Comparison of ENCODE assay signal across 14 cellular contexts in genomic region chr12:11717533-11717961, GRCh38.
DNase-seq lines count a peak whose midpoint lies in the region; ATAC-seq and TF ChIP-seq lines count a peak whose summit lies in the region.
"Had no signal": no experiment of that assay in that cellular context is flagged by ENCODE, and none has a peak within 500 bp of the region (broad histone marks: within the 10 kb centered on the region; RNA-seq: fewer than 3 reads in every experiment).

No MANE protein-coding gene starts in this region.

- H4K5ac ChIP-seq in mesendoderm (ENCODE audit: low read length) = no peak overlapping the region

- H3K4me3 ChIP-seq in A673 (ENCODE audit: low read depth, low read length, poor library complexity, severe bottlenecking) (no peak overlapping the region), epithelial cell of proximal tubule (ENCODE audit: low read depth, low read length) (no peak overlapping the region), mesendoderm (ENCODE audit: low read length) (no peak overlapping the region)
- H3K4me3 ChIP-seq: coronary artery had no signal

- H3K36me3 ChIP-seq in A673 (ENCODE audit: insufficient read depth, low read length, poor library complexity, severe bottlenecking) (no peaks in the 10 kb centered on the region), mesendoderm (ENCODE audit: control insufficient read depth, insufficient read depth, low read length) (no peaks in the 10 kb centered on the region)

- H3K79me2 ChIP-seq in mesendoderm (ENCODE audit: control insufficient read depth, insufficient read depth, low read length) = no peaks in the 10 kb centered on the region

- no peak for ATAC-seq in GM21576 (IDR thresholded peaks at IDR 0.05; ENCODE audit: unreplicated experiment)

- H3K27ac ChIP-seq in A673 (ENCODE audit: low read depth, low read length, poor library complexity, severe bottlenecking) (peak overlapping the region; percentile 80), mesendoderm (ENCODE audit: low read depth, low read length) (no peak overlapping the region)
- H3K27ac ChIP-seq: coronary artery had no signal

- H3K79me1 ChIP-seq in mesendoderm (ENCODE audit: low read length) = no peaks in the 10 kb centered on the region

- no peak overlapping the region for H2BK120ac ChIP-seq in mesendoderm (ENCODE audit: low read depth, low read length)

- no peak for DNase-seq in A673 (ENCODE audit: low spot score)
- peak; percentile 21 for DNase-seq in HuH-7 (ENCODE audit: low spot score)
- DNase-seq in epithelial cell of proximal tubule (ENCODE audit: low read depth) = peak; percentile 91
- no peak for DNase-seq in mesendoderm
- DNase-seq in activated gamma-delta T cell treated with Interleukin-2 at 50 U/mL for 16 hours = no peak
- DNase-seq in stimulated activated CD4-positive, alpha-beta T cell treated with anti-CD3 and anti-CD28 coated beads, Interleukin-12 subunit alpha, Interleukin-12 subunit beta, amount 100 ng/mL, for 4 hours = no peak
- no peak for DNase-seq in NCI-H1930 (lab: John Stamatoyannopoulos, UW)
- DNase-seq: activated CD4-positive, alpha-beta memory T cell treated with anti-CD3 and anti-CD28 coated beads for 36 hours; activated naive CD4-positive, alpha-beta T cell treated with anti-CD3 and anti-CD28 coated beads for 36 hours; DMS79 treated with DMSO at 0.1 percent for 48 hours; hippocampal formation; Karpas-422 had no signal

- whole genome bisulfite sequencing in mesendoderm (ENCODE audit: extremely low coverage, insufficient coverage, low lambda C conversion rate) = no CpG with 5 or more reads among the region's 8 CpGs

- peaks cover 59% of the 10 kb centered on the region for H3K4me1 ChIP-seq in A673 (ENCODE audit: insufficient read depth, low read length, poor library complexity, severe bottlenecking)
- H3K4me1 ChIP-seq in mesendoderm (ENCODE audit: control insufficient read depth, low read depth, low read length) = peaks cover 15% of the 10 kb centered on the region

- H3K18ac ChIP-seq in mesendoderm (ENCODE audit: low read length) = no peak overlapping the region

- no peak overlapping the region for H3K9ac ChIP-seq in mesendoderm (ENCODE audit: low read length)

- no peak overlapping the region for H3K4ac ChIP-seq in mesendoderm (ENCODE audit: low read depth, low read length)

- H2AK5ac ChIP-seq in mesendoderm (ENCODE audit: low read length) = no peak overlapping the region

- no peak overlapping the region for H4K8ac ChIP-seq in mesendoderm (ENCODE audit: low read depth, low read length)

- no peak overlapping the region for H3K23ac ChIP-seq in mesendoderm (ENCODE audit: low read length)

- no peaks in the 10 kb centered on the region for H3K9me3 ChIP-seq in A673 (ENCODE audit: low read depth, low read length, poor library complexity, severe bottlenecking)

- POLR2A ChIA-PET in A673 (lab: Charles Lee; ENCODE audit: low non-redundant PET) = no interaction called here

- no peaks in the 10 kb centered on the region for H3K27me3 ChIP-seq in A673 (replicated peaks; ENCODE audit: insufficient read depth, low read depth, low read length, poor library complexity)
- H3K27me3 ChIP-seq in mesendoderm (ENCODE audit: insufficient read depth, low read length, poor library complexity) = no peaks in the 10 kb centered on the region

- no peak for TF ChIP-seq CTCF in A673 (conservative IDR thresholded peaks at IDR 0.05; ENCODE audit: low read depth, low read length)
- TF ChIP-seq CTCF in epithelial cell of proximal tubule (conservative IDR thresholded peaks at IDR 0.05; ENCODE audit: low read depth, low read length) = no peak

- CTCF ChIA-PET in A673 (lab: Charles Lee) = no interaction called here

- BruUV-seq in A673 (replicated peaks; lab: Mats Ljungman, UMichigan) = no TSS peak

- H3K56ac ChIP-seq in mesendoderm (ENCODE audit: low read length) = peak overlapping the region; percentile 6

- no peak overlapping the region for H3K4me2 ChIP-seq in mesendoderm (ENCODE audit: low read length)

- no peak overlapping the region for H2BK15ac ChIP-seq in mesendoderm (replicated peaks; ENCODE audit: low read depth)

- intact Hi-C loops in A673 (cut with micrococcal nuclease; ENCODE audit: unreplicated experiment) = loop anchor here (5.0 to 10.0 kb wide), 3 partner anchors 65 to 160 kb away; no protein-coding TSS in a partner anchor

- H2BK5ac ChIP-seq in mesendoderm (ENCODE audit: low read length) = no peak overlapping the region

Comparison
In these comparisons a context has a peak if more than half of its experiments do, and no peak if none do; other contexts are left out.
1. DNase-seq: peak in HuH-7 (single experiment) and epithelial cell of proximal tubule (single experiment); none in A673 (single experiment), mesendoderm (single experiment), activated gamma-delta T cell treated with Interleukin-2 at 50 U/mL for 16 hours (single experiment), stimulated activated CD4-positive, alpha-beta T cell treated with anti-CD3 and anti-CD28 coated beads, Interleukin-12 subunit alpha, Interleukin-12 subunit beta, amount 100 ng/mL, for 4 hours (single experiment) and NCI-H1930 (0 of 2).